15 cellular contexts compared by ENCODE assay signal in genomic region chr5:63697811-63698210, GRCh38.
DNase-seq lines count a peak whose midpoint lies in the region; ATAC-seq lines count a peak whose summit lies in the region.
"Had no signal": no experiment of that assay in that cellular context is flagged by ENCODE, and none has a peak within 500 bp of the region (broad histone marks: within the 10 kb centered on the region; RNA-seq: fewer than 3 reads in every experiment).

No MANE protein-coding gene starts in this region.

- peak; percentile 49 for DNase-seq in COR-L47 (lab: John Stamatoyannopoulos, UW)
- DNase-seq in NCI-H69 (lab: John Stamatoyannopoulos, UW): peak; percentile 11
- DNase-seq in foreskin melanocyte: peak; percentile 11
- no peak for DNase-seq in sciatic nerve (ENCODE audit: low spot score)
- no peak for DNase-seq in HuH-7.5 (ENCODE audit: low spot score)
- DNase-seq in head of caudate nucleus: no peak
- DNase-seq: BE2C; CD4-positive, alpha-beta memory T cell; DMS153; DND-41; GDM1; HCEC 1CT; HFFc6 had no signal

- intact Hi-C loops in sciatic nerve (cut with DNase I): no loop called here
- intact Hi-C loops in head of caudate nucleus (cut with DNase I): no loop called here

- ATAC-seq in sciatic nerve (peak; percentile 65), GM21367 (IDR thresholded peaks at IDR 0.05; ENCODE audit: unreplicated experiment) (no peak)
- ATAC-seq: HepG2 had no signal

Comparison
In these comparisons a context has a peak if more than half of its experiments do, and no peak if none do; other contexts are left out.
1. DNase-seq: peak in COR-L47 (single experiment), NCI-H69 (single experiment) and foreskin melanocyte (single experiment); none in sciatic nerve (single experiment), HuH-7.5 (single experiment) and head of caudate nucleus (0 of 42).